21 cellular contexts compared by ENCODE assay signal in genomic region chr3:147356145-147356908, GRCh38. TPM values are rescaled to one million over a fixed set of nuclear protein-coding genes. Genes with fewer than 3 reads are reported as not detected.
A peak's percentile ranks its signal among the peaks of the same experiment; 100 is the strongest.
DNase-seq lines count a peak whose midpoint lies in the region; ATAC-seq, FAIRE-seq and TF ChIP-seq lines count a peak whose summit lies in the region.
"Had no signal": no experiment of that assay in that cellular context is flagged by ENCODE, and none has a peak within 500 bp of the region (broad histone marks: within the 10 kb centered on the region; RNA-seq: fewer than 3 reads in every experiment).

No MANE protein-coding gene starts in this region.

- no peak overlapping the region for H4K5ac ChIP-seq in H1 (ENCODE audit: insufficient read length, low read depth, low read length)

- no peak overlapping the region for H2BK5ac ChIP-seq in H1 (ENCODE audit: low read depth, low read length)

- no peak overlapping the region for H4K91ac ChIP-seq in H1 (replicated peaks; ENCODE audit: insufficient read length, low read length)

- no peak overlapping the region for H2BK120ac ChIP-seq in H1 (replicated peaks; ENCODE audit: low read depth, low read length)

- TF ChIP-seq RAD21 in H1 (IDR thresholded peaks at IDR 0.05 in 1 of 2, conservative IDR thresholded peaks at IDR 0.05 in 1 of 2; ENCODE audit: low read depth in 2 of 2, low read length in 2 of 2): no peak

- POLR2A ChIA-PET in H1 (lab: Charles Lee; ENCODE audit: partially characterized antibody): interaction anchor here (1.0 to 1.8 kb wide), 4 partner anchors 14 to 58 kb away, joined by 3 to 4 read pairs (median 3); no protein-coding TSS in a partner anchor

- H3K4me3 ChIP-seq in H1 (ENCODE audit: extremely low read depth in 1 of 4, insufficient read depth in 2 of 4, low read depth in 3 of 4, low read length in 4 of 4): peak overlapping the region in 3 of 4 experiments; percentile 7 to 41 (median 11); a peak in 5 of 8 replicates
- H3K4me3 ChIP-seq: SJCRH30 had no signal

- no peak overlapping the region for H2AK5ac ChIP-seq in H1 (ENCODE audit: low read depth, low read length)

- no peak overlapping the region for H4K8ac ChIP-seq in H1 (ENCODE audit: extremely low read depth, insufficient read depth, low read length)

- H3K4me2 ChIP-seq in H1 (ENCODE audit: insufficient read depth in 1 of 2, low read depth in 2 of 2, low read length in 2 of 2): peak overlapping the region; percentile 54 to 85

- H2AFZ ChIP-seq in H1 (ENCODE audit: low read length): no peak overlapping the region

- H3K14ac ChIP-seq in H1 (ENCODE audit: insufficient read length): no peak overlapping the region

- peaks cover 19% of the 10 kb centered on the region for H3K9me3 Mint-ChIP-seq in activated CD4-positive, alpha-beta T cell treated with anti-CD3 and anti-CD28 coated beads, Interleukin-2, amount 10 ng/mL, durations not matched to agents 24 days and 14 days
- no peaks in the 10 kb centered on the region for H3K9me3 Mint-ChIP-seq in neural crest cell

- H3K79me1 ChIP-seq in H1 (ENCODE audit: low read depth, low read length): no peaks in the 10 kb centered on the region

- FAIRE-seq in H1 (lab: Jason Lieb, UNC): no peak
- FAIRE-seq: HepG2 had no signal

- no peak overlapping the region for H3K23ac ChIP-seq in H1 (ENCODE audit: insufficient read length)

- no peak overlapping the region for H3K4me3 Mint-ChIP-seq in activated CD4-positive, alpha-beta T cell treated with anti-CD3 and anti-CD28 coated beads, Interleukin-2, amount 10 ng/mL, durations not matched to agents 24 days and 14 days
- H3K4me3 Mint-ChIP-seq in neural crest cell: peak overlapping the region; percentile 23
- H3K4me3 Mint-ChIP-seq: CD4-positive, alpha-beta T cell had no signal

- no peak overlapping the region for H3K18ac ChIP-seq in H1 (ENCODE audit: extremely low read depth, low read length)

- no peak overlapping the region for H3K56ac ChIP-seq in H1 (replicated peaks; ENCODE audit: insufficient read length, low read depth, low read length)

- peaks cover 4% of the 10 kb centered on the region for H3K36me3 Mint-ChIP-seq in activated CD4-positive, alpha-beta T cell treated with anti-CD3 and anti-CD28 coated beads, Interleukin-2, amount 10 ng/mL, durations not matched to agents 24 days and 14 days (ENCODE audit: low read depth)
- H3K36me3 Mint-ChIP-seq in neural crest cell (ENCODE audit: low read depth): peaks cover 2% of the 10 kb centered on the region

- peak; percentile 38 for DNase-seq in activated CD4-positive, alpha-beta T cell treated with anti-CD3 and anti-CD28 coated beads, Interleukin-2, amount 10 ng/mL, durations not matched to agents 24 days and 14 days
- DNase-seq in activated CD4-positive, alpha-beta T cell treated with anti-CD3 and anti-CD28 coated beads, Interleukin-2, amount 50 U/mL, for 48 hours: no peak
- DNase-seq in H1 (ENCODE audit: low read depth in 1 of 2, low spot score in 2 of 2) (no peak), neural crest cell (ENCODE audit: low read depth, low spot score) (no peak), NCI-H2107 treated with DMSO at 0.1 percent for 48 hours (lab: John Stamatoyannopoulos, UW; ENCODE audit: unreplicated experiment) (no peak)
- no peak for DNase-seq in stimulated activated CD4-positive, alpha-beta T cell treated with anti-CD3 and anti-CD28 coated beads, Interleukin-1b, Interleukin-23, amount 100 ng/mL, for 48 hours
- DNase-seq: Caco-2; CD4-positive, alpha-beta T cell; GF-D8; KBM-7; MV-4-11; NCI-H1417; NCI-H187; NCI-H226; NCI-H524; SJCRH30 had no signal

- H2BK12ac ChIP-seq in H1 (ENCODE audit: low read depth, low read length): no peak overlapping the region

- no peaks in the 10 kb centered on the region for H3K4me1 Mint-ChIP-seq in activated CD4-positive, alpha-beta T cell treated with anti-CD3 and anti-CD28 coated beads, Interleukin-2, amount 10 ng/mL, durations not matched to agents 24 days and 14 days
- peaks cover 47% of the 10 kb centered on the region for H3K4me1 Mint-ChIP-seq in neural crest cell

- no peak for TF ChIP-seq EP300 in H1 (IDR thresholded peaks at IDR 0.05; ENCODE audit: borderline replicate concordance in 1 of 2, low read depth in 2 of 2, low read length in 2 of 2)

- 4% methylated on average over 26 of the region's 26 CpGs; no CpG with 5 or more reads in 1 of the 2 experiments for WGBS in H1 (ENCODE audit: extremely low coverage in 1 of 2, insufficient coverage in 1 of 2, insufficient read length in 1 of 2, insufficient replicate concordance in 2 of 2, low coverage in 1 of 2, low lambda C conversion rate in 2 of 2, missing lambda C conversion rate in 1 of 2), 2 experiments

- CTCF ChIA-PET in H1 (lab: Charles Lee; ENCODE audit: partially characterized antibody): interaction anchor here (0.7 to 10.6 kb wide), 22 partner anchors 8 to 856 kb away, joined by 3 to 162 read pairs (median 4); no protein-coding TSS in a partner anchor

- peaks cover 63% of the 10 kb centered on the region for H3K27me3 Mint-ChIP-seq in activated CD4-positive, alpha-beta T cell treated with anti-CD3 and anti-CD28 coated beads, Interleukin-2, amount 10 ng/mL, durations not matched to agents 24 days and 14 days
- peaks cover 96% of the 10 kb centered on the region for H3K27me3 Mint-ChIP-seq in neural crest cell (ENCODE audit: low read depth)

- H3K4ac ChIP-seq in H1 (replicated peaks; ENCODE audit: insufficient read length, low read depth, low read length): no peak overlapping the region

- TF ChIP-seq CTCF in H1 (IDR thresholded peaks at IDR 0.05; ENCODE audit: control extremely low read depth in 1 of 3, insufficient read depth in 1 of 3, low read depth in 1 of 3, low read length in 3 of 3) (no peak), neural crest cell (conservative IDR thresholded peaks at IDR 0.05) (no peak)

- peaks cover 15 to 37% (median 17%) of the 10 kb centered on the region in 4 experiments for H3K4me1 ChIP-seq in H1 (replicated peaks in 1 of 4; ENCODE audit: control insufficient read depth in 3 of 4, insufficient read depth in 4 of 4, low read length in 3 of 4)
- H3K4me1 ChIP-seq: Caco-2, SJCRH30 had no signal

- no peaks in the 10 kb centered on the region; the same call in 1 of the 2 replicates for H3K23me2 ChIP-seq in H1 (ENCODE audit: low read depth, low read length)

- H4K20me1 ChIP-seq in H1 (replicated peaks in 1 of 2; ENCODE audit: control insufficient read depth in 1 of 2, insufficient read depth in 2 of 2, low read length in 2 of 2): peaks cover 2 to 4% of the 10 kb centered on the region in 2 experiments

- peak overlapping the region; percentile 60 for H3K27ac Mint-ChIP-seq in activated CD4-positive, alpha-beta T cell treated with anti-CD3 and anti-CD28 coated beads, Interleukin-2, amount 10 ng/mL, durations not matched to agents 24 days and 14 days
- no peak overlapping the region for H3K27ac Mint-ChIP-seq in neural crest cell (ENCODE audit: unreplicated experiment)
- H3K27ac Mint-ChIP-seq: CD4-positive, alpha-beta T cell had no signal

- TF ChIP-seq POLR2A in H1 (IDR thresholded peaks at IDR 0.05; ENCODE audit: control extremely low read depth in 1 of 2, low read depth in 2 of 2, low read length in 2 of 2): no peak

- no peak overlapping the region for H2BK20ac ChIP-seq in H1 (ENCODE audit: low read length)

- intact Hi-C loops in activated CD4-positive, alpha-beta T cell treated with anti-CD3 and anti-CD28 coated beads, Interleukin-2, amount 10 ng/mL, durations not matched to agents 24 days and 14 days (cut with micrococcal nuclease): loop anchor here (1.0 kb wide), 1 partner anchor 36 kb away; no protein-coding TSS in a partner anchor

- no peak overlapping the region for H3K27ac ChIP-seq in H1 (ENCODE audit: low read depth, low read length)
- H3K27ac ChIP-seq: 22Rv1, SJCRH30 had no signal

- no peak overlapping the region for H3K9ac ChIP-seq in H1 (replicated peaks in 1 of 4; ENCODE audit: extremely low read depth in 1 of 4, low read depth in 3 of 4, low read length in 3 of 4)

- peaks cover 50 to 69% (median 66%) of the 10 kb centered on the region in 4 experiments for H3K27me3 ChIP-seq in H1 (replicated peaks in 1 of 4; ENCODE audit: control insufficient read depth in 3 of 4, extremely low read depth in 1 of 4, insufficient read depth in 3 of 4, low read length in 3 of 4)
- H3K27me3 ChIP-seq: SJCRH30 had no signal

- no peaks in the 10 kb centered on the region for H3K79me2 ChIP-seq in H1 (ENCODE audit: control insufficient read depth in 1 of 2, insufficient read depth in 2 of 2, low read length in 2 of 2)

- ATAC-seq in GM18870 (IDR thresholded peaks at IDR 0.05; ENCODE audit: unreplicated experiment): no peak
- no peak for ATAC-seq in GM21367 (IDR thresholded peaks at IDR 0.05; ENCODE audit: unreplicated experiment)
- ATAC-seq: HepG2 had no signal

- no peaks in the 10 kb centered on the region for H3K9me3 ChIP-seq in H1 (ENCODE audit: insufficient read depth in 2 of 2, low read depth in 1 of 2, low read length in 1 of 2)
- H3K9me3 ChIP-seq: Caco-2, SJCRH30 had no signal

- H3K36me3 ChIP-seq in H1 (ENCODE audit: control insufficient read depth in 2 of 4, insufficient read depth in 4 of 4, low read length in 3 of 4): peaks cover 0 to 2% (median 0%) of the 10 kb centered on the region in 4 experiments; a peak in 1 of 8 replicates
- H3K36me3 ChIP-seq: SJCRH30 had no signal

- no peak overlapping the region for H2BK15ac ChIP-seq in H1 (ENCODE audit: low read length)

RNA-seq across cellular contexts. Expression of gene ZIC4, which starts 50.0 kb away (rescaled TPM):
- not detected in 2 replicates for total RNA-seq in activated CD4-positive, alpha-beta T cell treated with anti-CD3 and anti-CD28 coated beads, Interleukin-2, amount 10 ng/mL, durations not matched to agents 24 days and 14 days
- 0.13 TPM in 1 of 2 replicates, not detected in the other for total RNA-seq in H1 (2021; fragmentation: NEBNext Ultra II Directional; extraction: Animal tissue kit (Norgen Biotek cat#: 25700))
- polyA plus RNA-seq in H1 (2011; rRNA removed): 0.03 and 0.31 TPM in 2 replicates
- polyA plus RNA-seq in H1 (2011; cell fraction: cytosol; rRNA removed): 0.08 TPM
- 0.27 TPM for polyA plus RNA-seq in H1 (2011; cell fraction: nucleus; rRNA removed)
- polyA plus RNA-seq in H1 (2012, experiment 1 of 2): 0.27 TPM in 1 of 4 replicates, not detected in the others
- polyA plus RNA-seq in H1 (2012, experiment 2 of 2): 0.08 TPM
- polyA plus RNA-seq in H1 (2013, experiment 1 of 2): 0.06 TPM
- 0.06 TPM for polyA plus RNA-seq in H1 (2013, experiment 2 of 2)
- polyA minus RNA-seq in H1 (2011; rRNA and poly(A)+ RNA removed): not detected in 2 replicates
- not detected for polyA minus RNA-seq in H1 (2011; cell fraction: cytosol; rRNA and poly(A)+ RNA removed)
- 0.60 TPM for polyA minus RNA-seq in H1 (2011; cell fraction: nucleus; rRNA and poly(A)+ RNA removed)
- 4.5 and 6.1 TPM in 2 replicates for total RNA-seq in neural crest cell
- total RNA-seq: Caco-2; CD4-positive, alpha-beta T cell; HepG2 had no signal
- polyA plus RNA-seq: AG04450, HepG2 had no signal

RNA-seq across cellular contexts. Expression of gene ZIC1, which starts 52.8 kb away (rescaled TPM):
- not detected in 2 replicates for total RNA-seq in activated CD4-positive, alpha-beta T cell treated with anti-CD3 and anti-CD28 coated beads, Interleukin-2, amount 10 ng/mL, durations not matched to agents 24 days and 14 days
- 1.5 and 2.2 TPM in 2 replicates for total RNA-seq in H1 (2021; fragmentation: NEBNext Ultra II Directional; extraction: Animal tissue kit (Norgen Biotek cat#: 25700))
- polyA plus RNA-seq in H1 (2011; rRNA removed): 0.80 and 3.6 TPM in 2 replicates
- 1.7 TPM for polyA plus RNA-seq in H1 (2011; cell fraction: cytosol; rRNA removed)
- polyA plus RNA-seq in H1 (2011; cell fraction: nucleus; rRNA removed): 2.7 TPM
- polyA plus RNA-seq in H1 (2012, experiment 1 of 2): 0.27 to 0.77 TPM (median 0.60 TPM) in 4 replicates
- polyA plus RNA-seq in H1 (2012, experiment 2 of 2): 0.08 TPM
- 1.4 TPM for polyA plus RNA-seq in H1 (2013, experiment 1 of 2)
- polyA plus RNA-seq in H1 (2013, experiment 2 of 2): 0.75 TPM
- polyA minus RNA-seq in H1 (2011; rRNA and poly(A)+ RNA removed): 0.07 and 0.47 TPM in 2 replicates
- polyA minus RNA-seq in H1 (2011; cell fraction: cytosol; rRNA and poly(A)+ RNA removed): 1.6 TPM
- polyA minus RNA-seq in H1 (2011; cell fraction: nucleus; rRNA and poly(A)+ RNA removed): 2.4 TPM
- total RNA-seq in neural crest cell: 54.3 and 64.5 TPM in 2 replicates
- total RNA-seq: Caco-2; CD4-positive, alpha-beta T cell; HepG2 had no signal
- polyA plus RNA-seq: AG04450, HepG2 had no signal

Comparison
In these comparisons a context has a peak if more than half of its experiments do, and no peak if none do; other contexts are left out.
1. RNA of gene ZIC1, which starts 52.8 kb away (total RNA-seq): 54.3 to 64.5 TPM in neural crest cell; 1.5 to 2.2 TPM in H1 and not detected in activated CD4-positive, alpha-beta T cell treated with anti-CD3 and anti-CD28 coated beads, Interleukin-2, amount 10 ng/mL, durations not matched to agents 24 days and 14 days; every median in the first group is over 10 times any median in the second.